Comparison of ENCODE assay signal across 28 cellular contexts in genomic region chr2:42332575-42332974, GRCh38. TPM values are rescaled to one million over a fixed set of nuclear protein-coding genes. Genes with fewer than 3 reads are reported as not detected.
A peak's percentile ranks its signal among the peaks of the same experiment; 100 is the strongest.
DNase-seq lines count a peak whose midpoint lies in the region; ATAC-seq and TF ChIP-seq lines count a peak whose summit lies in the region.
"Had no signal": no experiment of that assay in that cellular context is flagged by ENCODE, and none has a peak within 500 bp of the region (broad histone marks: within the 10 kb centered on the region; RNA-seq: fewer than 3 reads in every experiment).

No MANE protein-coding gene starts in this region.

- H3K36me3 Mint-ChIP-seq in MCF 10A (ENCODE audit: insufficient read depth, unreplicated experiment) (peaks cover 41% of the 10 kb centered on the region), activated B cell treated with CpG ODN at 0.5 μM for 24 hours (ENCODE audit: low read depth) (peaks cover 87% of the 10 kb centered on the region)
- peaks cover 56% of the 10 kb centered on the region for H3K36me3 Mint-ChIP-seq in central memory CD8-positive, alpha-beta T cell (ENCODE audit: insufficient read depth)
- peaks cover 91% of the 10 kb centered on the region for H3K36me3 Mint-ChIP-seq in stimulated activated effector memory CD8-positive, alpha-beta T cell treated with anti-CD3 and anti-CD28 coated beads, Interleukin-12 subunit alpha, Interleukin-12 subunit beta, amount 100 ng/mL, for 72 hours

- ATAC-seq in activated B cell treated with CpG ODN at 0.5 μM for 24 hours (ENCODE audit: low read depth) (no peak), HG02938 (IDR thresholded peaks at IDR 0.05; ENCODE audit: unreplicated experiment) (no peak)
- no peak for ATAC-seq in central memory CD8-positive, alpha-beta T cell (replicated peaks; ENCODE audit: extremely low read depth, poor library complexity, severe bottlenecking)
- no peak for ATAC-seq in stimulated activated effector memory CD8-positive, alpha-beta T cell treated with anti-CD3 and anti-CD28 coated beads, Interleukin-12 subunit alpha, Interleukin-12 subunit beta, amount 100 ng/mL, for 72 hours

- H3K27ac Mint-ChIP-seq in MCF 10A (ENCODE audit: low read depth, unreplicated experiment), result peak overlapping the region; percentile 10
- peak overlapping the region; percentile 18 for H3K27ac Mint-ChIP-seq in activated B cell treated with CpG ODN at 0.5 μM for 24 hours
- H3K27ac Mint-ChIP-seq in central memory CD8-positive, alpha-beta T cell (ENCODE audit: low read depth), result peak overlapping the region; percentile 45
- peak overlapping the region; percentile 78 for H3K27ac Mint-ChIP-seq in stimulated activated effector memory CD8-positive, alpha-beta T cell treated with anti-CD3 and anti-CD28 coated beads, Interleukin-12 subunit alpha, Interleukin-12 subunit beta, amount 100 ng/mL, for 72 hours
- H3K27ac Mint-ChIP-seq: CD14-positive monocyte, HFFc6 had no signal

- BruUV-seq in MCF 10A (replicated peaks; lab: Mats Ljungman, UMichigan), result no TSS peak

- H3K4me3 Mint-ChIP-seq in MCF 10A (ENCODE audit: unreplicated experiment), result no peak overlapping the region
- H3K4me3 Mint-ChIP-seq in activated B cell treated with CpG ODN at 0.5 μM for 24 hours, result no peak overlapping the region
- H3K4me3 Mint-ChIP-seq in central memory CD8-positive, alpha-beta T cell, result no peak overlapping the region
- H3K4me3 Mint-ChIP-seq in stimulated activated effector memory CD8-positive, alpha-beta T cell treated with anti-CD3 and anti-CD28 coated beads, Interleukin-12 subunit alpha, Interleukin-12 subunit beta, amount 100 ng/mL, for 72 hours, result no peak overlapping the region
- H3K4me3 Mint-ChIP-seq: CD14-positive monocyte, HFFc6 had no signal

- H3K27me3 Mint-ChIP-seq in MCF 10A (ENCODE audit: insufficient read depth, unreplicated experiment) (no peaks in the 10 kb centered on the region), activated B cell treated with CpG ODN at 0.5 μM for 24 hours (no peaks in the 10 kb centered on the region)
- no peaks in the 10 kb centered on the region for H3K27me3 Mint-ChIP-seq in central memory CD8-positive, alpha-beta T cell

- CTCF ChIA-PET in MCF 10A (lab: Yijun Ruan, JAX), result interaction anchor here (0.6 kb wide), 1 partner anchor 157 kb away, joined by 3 read pairs; no protein-coding TSS in a partner anchor
- CTCF ChIA-PET in activated B cell treated with CpG ODN at 0.5 μM for 24 hours (lab: Charles Lee), result no interaction called here

- H3K27me3 ChIP-seq in breast epithelium, result no peaks in the 10 kb centered on the region
- H3K27me3 ChIP-seq: BE2C, SJSA1 had no signal

- intact Hi-C loops in MCF 10A (cut with micrococcal nuclease), result loop anchor here (1.0 kb wide), 1 partner anchor 236 kb away; no protein-coding TSS in a partner anchor
- intact Hi-C loops in breast epithelium (cut with DNase I; ENCODE audit: low total_unique reads), result no loop called here
- intact Hi-C loops in activated B cell treated with CpG ODN at 0.5 μM for 24 hours (cut with micrococcal nuclease), result loop anchor here (5.0 kb wide), 1 partner anchor 465 kb away; no protein-coding TSS in a partner anchor

- no peak for TF ChIP-seq POLR2A in breast epithelium (IDR thresholded peaks at IDR 0.05)

- no peak overlapping the region for H3K4me3 ChIP-seq in breast epithelium
- H3K4me3 ChIP-seq: HAP-1, SJSA1 had no signal

- POLR2A ChIA-PET in MCF 10A (lab: Yijun Ruan, JAX), result interaction anchor here (0.6 kb wide), 1 partner anchor 209 kb away, joined by 3 read pairs; no protein-coding TSS in a partner anchor
- POLR2A ChIA-PET in activated B cell treated with CpG ODN at 0.5 μM for 24 hours (lab: Charles Lee), result no interaction called here

- TF ChIP-seq CTCF in MCF 10A (IDR thresholded peaks at IDR 0.05; ENCODE audit: unreplicated experiment) (no peak), breast epithelium (IDR thresholded peaks at IDR 0.05) (no peak), activated B cell treated with CpG ODN at 0.5 μM for 24 hours (IDR thresholded peaks at IDR 0.05) (no peak)

- H3K4me1 Mint-ChIP-seq in MCF 10A (ENCODE audit: insufficient read depth, unreplicated experiment), result peaks cover 10% of the 10 kb centered on the region
- H3K4me1 Mint-ChIP-seq in activated B cell treated with CpG ODN at 0.5 μM for 24 hours, result no peaks in the 10 kb centered on the region
- H3K4me1 Mint-ChIP-seq in central memory CD8-positive, alpha-beta T cell, result no peaks in the 10 kb centered on the region
- H3K4me1 Mint-ChIP-seq in stimulated activated effector memory CD8-positive, alpha-beta T cell treated with anti-CD3 and anti-CD28 coated beads, Interleukin-12 subunit alpha, Interleukin-12 subunit beta, amount 100 ng/mL, for 72 hours, result no peaks in the 10 kb centered on the region
- H3K4me1 Mint-ChIP-seq: CD14-positive monocyte had no signal

- peaks cover 3% of the 10 kb centered on the region for H3K36me3 ChIP-seq in breast epithelium

- H3K9me3 ChIP-seq in breast epithelium, result no peaks in the 10 kb centered on the region
- H3K9me3 ChIP-seq: BE2C, HAP-1, SJSA1 had no signal

- H3K27ac ChIP-seq in breast epithelium, result no peak overlapping the region
- H3K27ac ChIP-seq: HL-60, SJSA1 had no signal

- DNase-seq in MCF 10A (ENCODE audit: unreplicated experiment) (no peak), breast epithelium (ENCODE audit: low spot score in 2 of 2) (no peak), activated B cell treated with CpG ODN at 0.5 μM for 24 hours (no peak), NCI-H2029 (lab: John Stamatoyannopoulos, UW) (no peak), NCI-H128 (lab: John Stamatoyannopoulos, UW; ENCODE audit: unreplicated experiment) (no peak)
- no peak for DNase-seq in central memory CD8-positive, alpha-beta T cell (ENCODE audit: low spot score in 2 of 2)
- DNase-seq in stimulated activated effector memory CD8-positive, alpha-beta T cell treated with anti-CD3 and anti-CD28 coated beads, Interleukin-12 subunit alpha, Interleukin-12 subunit beta, amount 100 ng/mL, for 72 hours (ENCODE audit: low spot score in 2 of 2), result no peak
- DNase-seq: BE2C; Calu3; DMS153; DND-41; GOT3; HFFc6; Kasumi-1; MV-4-11; NCI-H1105; NCI-H146; NCI-H1930; NCI-H446; NCI-H526; NK-92 treated with Interleukin-12 subunit alpha and Interleukin-12 subunit beta, amount 100 ng/mL, for 24 hours; Right ventricle myocardium superior; RPMI8226 had no signal

- no peaks in the 10 kb centered on the region for H3K9me3 Mint-ChIP-seq in MCF 10A (ENCODE audit: unreplicated experiment)
- no peaks in the 10 kb centered on the region for H3K9me3 Mint-ChIP-seq in activated B cell treated with CpG ODN at 0.5 μM for 24 hours
- no peaks in the 10 kb centered on the region for H3K9me3 Mint-ChIP-seq in central memory CD8-positive, alpha-beta T cell
- H3K9me3 Mint-ChIP-seq in stimulated activated effector memory CD8-positive, alpha-beta T cell treated with anti-CD3 and anti-CD28 coated beads, Interleukin-12 subunit alpha, Interleukin-12 subunit beta, amount 100 ng/mL, for 72 hours, result no peaks in the 10 kb centered on the region
- H3K9me3 Mint-ChIP-seq: CD14-positive monocyte, HFFc6 had no signal

- no peaks in the 10 kb centered on the region for H3K4me1 ChIP-seq in breast epithelium
- H3K4me1 ChIP-seq: BE2C, HAP-1 had no signal

RNA-seq across cellular contexts. Expression of gene COX7A2L, which starts 28.4 kb away (rescaled TPM):
- total RNA-seq in MCF 10A (2022) (190 and 249 TPM in 2 replicates), breast epithelium (100 to 1,000 TPM; 142 to 161 (median 149) TPM), activated B cell treated with CpG ODN at 0.5 μM for 24 hours (84.2 and 86.4 TPM in 2 replicates)

Comparison
In these comparisons a context has a peak if more than half of its experiments do, and no peak if none do; other contexts are left out.
1. H3K27ac Mint-ChIP-seq: peak in every context shown above with its lines; median percentile 78 in stimulated activated effector memory CD8-positive, alpha-beta T cell treated with anti-CD3 and anti-CD28 coated beads, Interleukin-12 subunit alpha, Interleukin-12 subunit beta, amount 100 ng/mL, for 72 hours; 45 in central memory CD8-positive, alpha-beta T cell; 18 in activated B cell treated with CpG ODN at 0.5 μM for 24 hours; 10 in MCF 10A.